In the genomic region with DNA sequence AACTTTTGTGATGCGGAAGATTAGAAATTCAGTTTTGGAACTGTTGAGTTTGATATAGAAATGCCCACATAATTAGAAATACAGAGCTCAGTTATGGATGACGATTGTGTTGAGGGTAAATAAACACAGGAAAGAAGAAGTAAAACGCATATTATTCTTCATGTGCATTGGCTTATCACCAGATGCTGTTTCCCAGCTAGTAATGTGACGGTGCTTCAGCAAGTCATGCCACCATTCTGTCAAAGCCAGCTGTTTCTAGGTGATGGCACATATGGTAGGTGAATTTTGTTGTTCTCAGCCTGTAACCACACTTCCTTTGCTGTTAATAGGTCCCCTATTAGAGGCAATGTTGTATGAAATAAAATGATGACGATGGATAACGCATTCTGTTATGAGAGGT, we compare ENCODE assay signal across 24 cellular contexts.
DNase-seq lines count a peak whose midpoint lies in the region; ATAC-seq, FAIRE-seq and TF ChIP-seq lines count a peak whose summit lies in the region.
"Had no signal": no experiment of that assay in that cellular context is flagged by ENCODE, and none has a peak within 500 bp of the region (broad histone marks: within the 10 kb centered on the region; RNA-seq: fewer than 3 reads in every experiment).

No MANE protein-coding gene starts in this region.

- BruUV-seq in K562 (replicated peaks; lab: Mats Ljungman, UMichigan) = no TSS peak

- H3K4me3 Mint-ChIP-seq in activated naive CD4-positive, alpha-beta T cell treated with anti-CD3 and anti-CD28 coated beads for 36 hours = no peak overlapping the region
- H3K4me3 Mint-ChIP-seq in natural killer cell treated with Interleukin-12 subunit alpha and Interleukin-12 subunit beta and Interleukin-15 and Interleukin-18, amount 100 ng/mL, for 72 hours = no peak overlapping the region
- H3K4me3 Mint-ChIP-seq: CD14-positive monocyte; CD4-positive, alpha-beta T cell; CD8-positive, alpha-beta memory T cell; HFFc6 had no signal

- DNase-seq in DMS 273 (lab: John Stamatoyannopoulos, UW; ENCODE audit: unreplicated experiment) (peak; percentile 23), HTR-8/SVneo (ENCODE audit: insufficient read length, low spot score) (no peak), K562 (ENCODE audit: extremely low read depth in 1 of 4, low spot score in 3 of 4) (no peak)
- DNase-seq in activated naive CD4-positive, alpha-beta T cell treated with anti-CD3 and anti-CD28 coated beads for 36 hours = no peak
- DNase-seq in natural killer cell treated with Interleukin-12 subunit alpha and Interleukin-12 subunit beta and Interleukin-15 and Interleukin-18, amount 100 ng/mL, for 72 hours (ENCODE audit: low spot score) = no peak
- DNase-seq: 8988T; ACHN; AML-193; BE2C; CD4-positive, alpha-beta T cell; CD8-positive, alpha-beta memory T cell; DMS153; DND-41; GOT3; HFFc6 had no signal

- H3K9me3 ChIP-seq in K562 (replicated peaks; ENCODE audit: control insufficient read depth, insufficient read depth, low read depth, low read length) = no peaks in the 10 kb centered on the region
- H3K9me3 ChIP-seq: A549; BE2C; BLaER1 treated with 17β-estradiol and CSF1 and Interleukin-3, amounts not matched to agents 10 nM and 100 nM; HAP-1 had no signal

- no peaks in the 10 kb centered on the region for H3K36me3 ChIP-seq in K562 (ENCODE audit: control insufficient read depth, insufficient read depth, low read length)
- H3K36me3 ChIP-seq: BE2C; BLaER1 treated with 17β-estradiol and CSF1 and Interleukin-3, amounts not matched to agents 10 nM and 100 nM; HAP-1 had no signal

- in situ Hi-C loops in K562 (cut with MboI) = no loop called here

- POLR2A ChIA-PET in K562 (lab: Yijun Ruan, JAX) = interaction anchor here (1.0 kb wide), 1 partner anchor 12 kb away, joined by 4 read pairs; no protein-coding TSS in a partner anchor

- no peaks in the 10 kb centered on the region for H3K79me2 ChIP-seq in K562 (ENCODE audit: control insufficient read depth, insufficient read depth, low read length)

- ATAC-seq in K562 (no peak), HG02610 (IDR thresholded peaks at IDR 0.05; ENCODE audit: unreplicated experiment) (no peak)
- ATAC-seq in natural killer cell treated with Interleukin-12 subunit alpha and Interleukin-12 subunit beta and Interleukin-15 and Interleukin-18, amount 100 ng/mL, for 72 hours = no peak
- ATAC-seq: A549 had no signal

- no peak for TF ChIP-seq RAD21 in K562 (CRISPR knock-in tag; conservative IDR thresholded peaks at IDR 0.05 in 1 of 2, IDR thresholded peaks at IDR 0.05 in 1 of 2)

- no peak for TF ChIP-seq POLR2A in K562 (conservative IDR thresholded peaks at IDR 0.05)

- H3K36me3 Mint-ChIP-seq in activated naive CD4-positive, alpha-beta T cell treated with anti-CD3 and anti-CD28 coated beads for 36 hours (ENCODE audit: low read depth) = no peaks in the 10 kb centered on the region
- H3K36me3 Mint-ChIP-seq in natural killer cell treated with Interleukin-12 subunit alpha and Interleukin-12 subunit beta and Interleukin-15 and Interleukin-18, amount 100 ng/mL, for 72 hours = no peaks in the 10 kb centered on the region
- H3K36me3 Mint-ChIP-seq: CD14-positive monocyte; CD8-positive, alpha-beta memory T cell had no signal

- FAIRE-seq in HTR-8/SVneo (lab: Jason Lieb, UNC) (peak; percentile 75), K562 (lab: Jason Lieb, UNC) (no peak)
- FAIRE-seq: A549, D721Med, G401.6, GM12892, H54 had no signal

- H3K9ac ChIP-seq in K562 (ENCODE audit: insufficient read depth in 1 of 2, low read depth in 2 of 2, low read length in 2 of 2) = no peak overlapping the region
- H3K9ac ChIP-seq: BLaER1 treated with 17β-estradiol and CSF1 and Interleukin-3, amounts not matched to agents 10 nM and 100 nM had no signal

- H3K9me3 Mint-ChIP-seq in activated naive CD4-positive, alpha-beta T cell treated with anti-CD3 and anti-CD28 coated beads for 36 hours = no peaks in the 10 kb centered on the region
- H3K9me3 Mint-ChIP-seq in natural killer cell treated with Interleukin-12 subunit alpha and Interleukin-12 subunit beta and Interleukin-15 and Interleukin-18, amount 100 ng/mL, for 72 hours = no peaks in the 10 kb centered on the region
- H3K9me3 Mint-ChIP-seq: CD4-positive, alpha-beta T cell; CD8-positive, alpha-beta memory T cell; HFFc6 had no signal

- no peaks in the 10 kb centered on the region for H4K20me1 ChIP-seq in K562 (replicated peaks; ENCODE audit: control insufficient read depth, insufficient read depth, low read length)
- H4K20me1 ChIP-seq: BLaER1 treated with 17β-estradiol and CSF1 and Interleukin-3, amounts not matched to agents 10 nM and 100 nM had no signal

- no peaks in the 10 kb centered on the region for H3K27me3 Mint-ChIP-seq in activated naive CD4-positive, alpha-beta T cell treated with anti-CD3 and anti-CD28 coated beads for 36 hours (ENCODE audit: low read depth)
- no peaks in the 10 kb centered on the region for H3K27me3 Mint-ChIP-seq in natural killer cell treated with Interleukin-12 subunit alpha and Interleukin-12 subunit beta and Interleukin-15 and Interleukin-18, amount 100 ng/mL, for 72 hours
- H3K27me3 Mint-ChIP-seq: CD4-positive, alpha-beta T cell; CD8-positive, alpha-beta memory T cell had no signal

- TF ChIP-seq EP300 in K562 (IDR thresholded peaks at IDR 0.05; ENCODE audit: low read length) = no peak

- TF ChIP-seq CTCF in K562 (IDR thresholded peaks at IDR 0.05 in 2 of 3, conservative IDR thresholded peaks at IDR 0.05 in 1 of 3; ENCODE audit: insufficient read depth in 2 of 3, low read depth in 1 of 3, low read length in 3 of 3) = no peak

- H3K27ac ChIP-seq in K562 (ENCODE audit: extremely low read depth, low read depth, low read length) = no peak overlapping the region
- H3K27ac ChIP-seq: A549; BLaER1 treated with 17β-estradiol and CSF1 and Interleukin-3, amounts not matched to agents 10 nM and 100 nM had no signal

- H3K27ac Mint-ChIP-seq in activated naive CD4-positive, alpha-beta T cell treated with anti-CD3 and anti-CD28 coated beads for 36 hours = no peak overlapping the region
- H3K27ac Mint-ChIP-seq in natural killer cell treated with Interleukin-12 subunit alpha and Interleukin-12 subunit beta and Interleukin-15 and Interleukin-18, amount 100 ng/mL, for 72 hours = no peak overlapping the region
- H3K27ac Mint-ChIP-seq: CD14-positive monocyte; CD4-positive, alpha-beta T cell; HFFc6 had no signal

- H3K4me2 ChIP-seq in K562 (ENCODE audit: insufficient read depth, low read length) = no peak overlapping the region
- H3K4me2 ChIP-seq: A549; BLaER1 treated with 17β-estradiol and CSF1 and Interleukin-3, amounts not matched to agents 10 nM and 100 nM had no signal

- H3K9me1 ChIP-seq in K562 (ENCODE audit: control insufficient read depth, insufficient read depth, low read length) = no peaks in the 10 kb centered on the region

- no peak overlapping the region for H2AFZ ChIP-seq in K562 (ENCODE audit: low read depth, low read length)

- peaks cover 10 to 11% of the 10 kb centered on the region in 2 experiments; a peak in 4 of 5 replicates for H3K4me1 ChIP-seq in K562 (replicated peaks in 1 of 2; ENCODE audit: control insufficient read depth in 2 of 2, insufficient read depth in 2 of 2, low read length in 2 of 2)
- H3K4me1 ChIP-seq: A549, BE2C, HAP-1 had no signal

- CTCF ChIA-PET in K562 (lab: Yijun Ruan, JAX; ENCODE audit: low intra/inter-chr PET ratio) = no interaction called here
- CTCF ChIA-PET in activated naive CD4-positive, alpha-beta T cell treated with anti-CD3 and anti-CD28 coated beads for 36 hours (lab: Charles Lee) = no interaction called here

- 54% methylated on average over 6 of the region's 6 CpGs for WGBS in K562 (ENCODE audit: insufficient coverage, low coverage, missing lambda C conversion rate)

- H3K4me3 ChIP-seq in K562 = no peak overlapping the region
- H3K4me3 ChIP-seq: A549; BLaER1 treated with 17β-estradiol and CSF1 and Interleukin-3, amounts not matched to agents 10 nM and 100 nM; HAP-1 had no signal

- intact Hi-C loops in K562 (cut with micrococcal nuclease) = no loop called here
- intact Hi-C loops in activated naive CD4-positive, alpha-beta T cell treated with anti-CD3 and anti-CD28 coated beads for 36 hours (cut with micrococcal nuclease) = no loop called here

- H3K27me3 ChIP-seq in K562 (ENCODE audit: control insufficient read depth in 2 of 2, insufficient read depth in 2 of 2, low read length in 2 of 2) = no peaks in the 10 kb centered on the region
- H3K27me3 ChIP-seq: BE2C; BLaER1 treated with 17β-estradiol and CSF1 and Interleukin-3, amounts not matched to agents 10 nM and 100 nM had no signal

- no peaks in the 10 kb centered on the region for H3K4me1 Mint-ChIP-seq in activated naive CD4-positive, alpha-beta T cell treated with anti-CD3 and anti-CD28 coated beads for 36 hours (ENCODE audit: low read depth)
- H3K4me1 Mint-ChIP-seq in natural killer cell treated with Interleukin-12 subunit alpha and Interleukin-12 subunit beta and Interleukin-15 and Interleukin-18, amount 100 ng/mL, for 72 hours (ENCODE audit: low read depth in 2 of 2) = no peaks in the 10 kb centered on the region
- H3K4me1 Mint-ChIP-seq: CD14-positive monocyte; CD8-positive, alpha-beta memory T cell had no signal

TF ChIP-seq in K562, 482 proteins besides CTCF, POLR2A, EP300 and RAD21:
- TF ChIP-seq, protein P1, sequence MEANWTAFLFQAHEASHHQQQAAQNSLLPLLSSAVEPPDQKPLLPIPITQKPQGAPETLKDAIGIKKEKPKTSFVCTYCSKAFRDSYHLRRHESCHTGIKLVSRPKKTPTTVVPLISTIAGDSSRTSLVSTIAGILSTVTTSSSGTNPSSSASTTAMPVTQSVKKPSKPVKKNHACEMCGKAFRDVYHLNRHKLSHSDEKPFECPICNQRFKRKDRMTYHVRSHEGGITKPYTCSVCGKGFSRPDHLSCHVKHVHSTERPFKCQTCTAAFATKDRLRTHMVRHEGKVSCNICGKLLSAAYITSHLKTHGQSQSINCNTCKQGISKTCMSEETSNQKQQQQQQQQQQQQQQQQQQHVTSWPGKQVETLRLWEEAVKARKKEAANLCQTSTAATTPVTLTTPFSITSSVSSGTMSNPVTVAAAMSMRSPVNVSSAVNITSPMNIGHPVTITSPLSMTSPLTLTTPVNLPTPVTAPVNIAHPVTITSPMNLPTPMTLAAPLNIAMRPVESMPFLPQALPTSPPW (CRISPR knock-in tag; IDR thresholded peaks at IDR 0.05) = no peak
- TF ChIP-seq MAFG (tag; conservative IDR thresholded peaks at IDR 0.05) = 0 out of 2 replicates have a peak, but pooled peaks have one; percentile 10
